Comparison of ENCODE assay signal across 18 cellular contexts in the genomic region with DNA sequence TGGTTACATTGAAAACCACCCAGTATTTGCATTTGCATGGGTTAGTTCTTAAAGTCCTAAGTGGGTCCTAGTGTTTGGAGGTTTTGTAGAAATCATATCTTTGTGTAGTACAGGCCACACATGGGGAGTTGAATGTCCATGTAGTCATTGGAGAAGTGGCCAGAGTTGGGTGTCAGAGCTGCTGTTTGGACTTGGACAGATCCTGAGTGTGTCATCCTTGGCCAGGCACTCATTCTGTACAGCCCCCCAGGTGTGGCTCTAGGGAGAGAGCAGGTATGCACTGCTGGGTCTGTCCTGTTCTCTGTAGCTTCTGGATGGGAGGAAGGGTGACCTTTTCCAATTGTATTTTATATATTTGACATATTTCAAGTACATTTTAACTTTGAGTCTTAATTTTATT.
DNase-seq lines count a peak whose midpoint lies in the region; ATAC-seq, FAIRE-seq and TF ChIP-seq lines count a peak whose summit lies in the region.
"Had no signal": no experiment of that assay in that cellular context is flagged by ENCODE, and none has a peak within 500 bp of the region (broad histone marks: within the 10 kb centered on the region; RNA-seq: fewer than 3 reads in every experiment).

No MANE protein-coding gene starts in this region.

- H3K4me1 ChIP-seq in HepG2 (ENCODE audit: insufficient read depth, low read length) (peaks cover 53% of the 10 kb centered on the region), thyroid gland (peaks cover 9 to 16% of the 10 kb centered on the region in 2 donors)

- intact Hi-C loops in HepG2 (cut with micrococcal nuclease; ENCODE audit: unreplicated experiment) (no loop called here), thyroid gland (cut with DNase I) (no loop called here)

- BruUV-seq in HepG2 (replicated peaks; lab: Mats Ljungman, UMichigan) = no TSS peak

- H3K27ac ChIP-seq in HepG2 (ENCODE audit: extremely low read length, insufficient read depth, low read length) (no peak overlapping the region), thyroid gland (no peak overlapping the region)
- H3K27ac ChIP-seq: BLaER1 treated with 17β-estradiol and CSF1 and Interleukin-3, amounts not matched to agents 10 nM and 100 nM had no signal

- H3K4me3 ChIP-seq in HepG2 (replicated peaks in 1 of 3; ENCODE audit: insufficient read depth in 1 of 3, low read depth in 2 of 3, low read length in 3 of 3) = no peak overlapping the region
- no peak overlapping the region for H3K4me3 ChIP-seq in thyroid gland (replicated peaks in 1 of 3)
- H3K4me3 ChIP-seq: BLaER1 treated with 17β-estradiol and CSF1 and Interleukin-3, amounts not matched to agents 10 nM and 100 nM; GM12878 had no signal

- H3K36me3 Mint-ChIP-seq in activated naive CD8-positive, alpha-beta T cell = peaks cover 6% of the 10 kb centered on the region
- H3K36me3 Mint-ChIP-seq in activated naive CD8-positive, alpha-beta T cell treated with anti-CD3 and anti-CD28 coated beads for 36 hours = peaks cover 10% of the 10 kb centered on the region
- H3K36me3 Mint-ChIP-seq in effector memory CD8-positive, alpha-beta T cell (ENCODE audit: insufficient read depth) = peaks cover 4% of the 10 kb centered on the region

- H3K9me3 ChIP-seq in HepG2 (ENCODE audit: low read length) (no peaks in the 10 kb centered on the region), thyroid gland (no peaks in the 10 kb centered on the region)

- no peak overlapping the region for H3K9ac ChIP-seq in HepG2 (ENCODE audit: insufficient read depth, low read depth, low read length)
- H3K9ac ChIP-seq: BLaER1 treated with 17β-estradiol and CSF1 and Interleukin-3, amounts not matched to agents 10 nM and 100 nM had no signal

- CTCF ChIA-PET in HepG2 (lab: Yijun Ruan, JAX; ENCODE audit: low intra/inter-chr PET ratio, low total read pairs) = no interaction called here

- peaks cover 28% of the 10 kb centered on the region for H3K79me2 ChIP-seq in HepG2 (ENCODE audit: insufficient read depth, low read length)

- in situ Hi-C loops in HepG2 (cut with HindIII; ENCODE audit: extremely low pct_ligation_motif_present, low pct_unique_long_range_greater_than_20kb) = no loop called here

- H3K36me3 ChIP-seq in HepG2 (replicated peaks in 1 of 2; ENCODE audit: control insufficient read depth in 1 of 2, insufficient read depth in 2 of 2, low read length in 2 of 2) = no peaks in the 10 kb centered on the region; a peak in 2 of 5 replicates
- no peaks in the 10 kb centered on the region for H3K36me3 ChIP-seq in thyroid gland

- POLR2A ChIA-PET in HepG2 (lab: Yijun Ruan, JAX) = no interaction called here

- H2AFZ ChIP-seq in HepG2 (ENCODE audit: low read length) = no peak overlapping the region

- H3K4me3 Mint-ChIP-seq in activated naive CD8-positive, alpha-beta T cell = no peak overlapping the region
- no peak overlapping the region for H3K4me3 Mint-ChIP-seq in activated naive CD8-positive, alpha-beta T cell treated with anti-CD3 and anti-CD28 coated beads for 36 hours
- no peak overlapping the region for H3K4me3 Mint-ChIP-seq in effector memory CD8-positive, alpha-beta T cell
- H3K4me3 Mint-ChIP-seq: CD4-positive, alpha-beta T cell; IgD-negative memory B cell had no signal

- no peak for ATAC-seq in effector memory CD8-positive, alpha-beta T cell (replicated peaks)
- ATAC-seq in HepG2 (peak; percentile 49; the same call in 2 of the 3 replicates), GM18867 (IDR thresholded peaks at IDR 0.05; ENCODE audit: unreplicated experiment) (no peak)
- ATAC-seq: GM12878, HCT116 had no signal

- H4K20me1 ChIP-seq in HepG2 (ENCODE audit: insufficient read depth, low read length) = no peaks in the 10 kb centered on the region

- no peak for FAIRE-seq in HepG2 (lab: Jason Lieb, UNC)
- FAIRE-seq: GM12878, GM18507 had no signal

- TF ChIP-seq POLR2A in HepG2 (IDR thresholded peaks at IDR 0.05; ENCODE audit: insufficient read depth in 1 of 2, low read depth in 2 of 2, low read length in 2 of 2) (no peak), thyroid gland (IDR thresholded peaks at IDR 0.05) (no peak)

- no peak overlapping the region for H3K4me2 ChIP-seq in HepG2 (ENCODE audit: low read depth, low read length)
- H3K4me2 ChIP-seq: BLaER1 treated with 17β-estradiol and CSF1 and Interleukin-3, amounts not matched to agents 10 nM and 100 nM had no signal

- TF ChIP-seq EP300 in HepG2 (IDR thresholded peaks at IDR 0.05; ENCODE audit: low read depth in 2 of 2, low read length in 2 of 2) (no peak), HepG2 (CRISPR knock-in tag; IDR thresholded peaks at IDR 0.05; ENCODE audit: borderline replicate concordance) (no peak)

- no peak for DNase-seq in activated naive CD8-positive, alpha-beta T cell treated with anti-CD3 and anti-CD28 coated beads for 36 hours
- no peak for DNase-seq in effector memory CD8-positive, alpha-beta T cell
- DNase-seq in HepG2 (ENCODE audit: low spot score) = no peak
- peak; percentile 20 to 29 for DNase-seq in thyroid gland
- no peak for DNase-seq in activated effector memory CD4-positive, alpha-beta T cell treated with anti-CD3 and anti-CD28 coated beads, Interleukin-2, amount 50 U/mL, for 16 hours
- DNase-seq in NCI-H2107 treated with DMSO at 0.1 percent for 48 hours (lab: John Stamatoyannopoulos, UW; ENCODE audit: unreplicated experiment) = no peak
- DNase-seq: 8988T; ACHN; CD4-positive, alpha-beta T cell; DMS79; GOT3 had no signal

- no peaks in the 10 kb centered on the region for H3K27me3 ChIP-seq in HepG2 (ENCODE audit: control insufficient read depth in 1 of 2, insufficient read depth in 2 of 2, low read length in 2 of 2)
- no peaks in the 10 kb centered on the region for H3K27me3 ChIP-seq in thyroid gland
- H3K27me3 ChIP-seq: BLaER1 treated with 17β-estradiol and CSF1 and Interleukin-3, amounts not matched to agents 10 nM and 100 nM had no signal

- H3K27me3 Mint-ChIP-seq in activated naive CD8-positive, alpha-beta T cell = no peaks in the 10 kb centered on the region
- H3K27me3 Mint-ChIP-seq in activated naive CD8-positive, alpha-beta T cell treated with anti-CD3 and anti-CD28 coated beads for 36 hours = no peaks in the 10 kb centered on the region
- H3K27me3 Mint-ChIP-seq in effector memory CD8-positive, alpha-beta T cell = no peaks in the 10 kb centered on the region
- H3K27me3 Mint-ChIP-seq: CD4-positive, alpha-beta T cell; IgD-negative memory B cell had no signal

- H3K27ac Mint-ChIP-seq in activated naive CD8-positive, alpha-beta T cell = peak overlapping the region; percentile 22
- H3K27ac Mint-ChIP-seq in activated naive CD8-positive, alpha-beta T cell treated with anti-CD3 and anti-CD28 coated beads for 36 hours = no peak overlapping the region
- H3K27ac Mint-ChIP-seq in effector memory CD8-positive, alpha-beta T cell = peak overlapping the region; percentile 45 to 56
- H3K27ac Mint-ChIP-seq: CD4-positive, alpha-beta T cell; IgD-negative memory B cell had no signal

- H3K4me1 Mint-ChIP-seq in activated naive CD8-positive, alpha-beta T cell (ENCODE audit: low read depth) = peaks cover 37% of the 10 kb centered on the region
- H3K4me1 Mint-ChIP-seq in activated naive CD8-positive, alpha-beta T cell treated with anti-CD3 and anti-CD28 coated beads for 36 hours = peaks cover 19% of the 10 kb centered on the region
- H3K4me1 Mint-ChIP-seq in effector memory CD8-positive, alpha-beta T cell (ENCODE audit: low read depth in 2 of 2) = peaks cover 52 to 65% of the 10 kb centered on the region in 2 donors

- TF ChIP-seq RAD21 in HepG2 (CRISPR knock-in tag; IDR thresholded peaks at IDR 0.05) = no peak

- TF ChIP-seq CTCF in HepG2 (CRISPR knock-in tag; IDR thresholded peaks at IDR 0.05) (no peak), thyroid gland (IDR thresholded peaks at IDR 0.05) (no peak)

- H3K9me3 Mint-ChIP-seq in activated naive CD8-positive, alpha-beta T cell (ENCODE audit: low read depth) = no peaks in the 10 kb centered on the region
- no peaks in the 10 kb centered on the region for H3K9me3 Mint-ChIP-seq in activated naive CD8-positive, alpha-beta T cell treated with anti-CD3 and anti-CD28 coated beads for 36 hours
- no peaks in the 10 kb centered on the region for H3K9me3 Mint-ChIP-seq in effector memory CD8-positive, alpha-beta T cell
- H3K9me3 Mint-ChIP-seq: CD4-positive, alpha-beta T cell; IgD-negative memory B cell had no signal

TF ChIP-seq in HepG2, 621 proteins besides CTCF, POLR2A, EP300 and RAD21:
- TF ChIP-seq BRCA1 (CRISPR knock-in tag; IDR thresholded peaks at IDR 0.05) = no peak
- no peak for TF ChIP-seq ZKSCAN1 (IDR thresholded peaks at IDR 0.05; ENCODE audit: low read length)
- TF ChIP-seq ZBTB7A (CRISPR knock-in tag; IDR thresholded peaks at IDR 0.05) = no peak
- TF ChIP-seq PTBP1 (IDR thresholded peaks at IDR 0.05; ENCODE audit: low read depth, low read length, poor library complexity, severe bottlenecking) = no peak
- TF ChIP-seq ZNF552 (CRISPR knock-in tag; IDR thresholded peaks at IDR 0.05; ENCODE audit: borderline replicate concordance) = no peak
- TF ChIP-seq ZNF432 (CRISPR knock-in tag; IDR thresholded peaks at IDR 0.05; ENCODE audit: borderline replicate concordance) = no peak
- no peak for TF ChIP-seq POLR2G (IDR thresholded peaks at IDR 0.05; ENCODE audit: low read depth, low read length)
- TF ChIP-seq SMAD9 (CRISPR knock-in tag; IDR thresholded peaks at IDR 0.05) = no peak
- TF ChIP-seq ZNF430 (CRISPR knock-in tag; IDR thresholded peaks at IDR 0.05) = no peak
TF ChIP-seq in HepG2: peak in this region for 0.

Comparison
In these comparisons a context has a peak if more than half of its experiments do, and no peak if none do; other contexts are left out.
1. DNase-seq: peak in thyroid gland (2 of 2); none in activated naive CD8-positive, alpha-beta T cell treated with anti-CD3 and anti-CD28 coated beads for 36 hours (single experiment), effector memory CD8-positive, alpha-beta T cell (0 of 3), HepG2 (single experiment), activated effector memory CD4-positive, alpha-beta T cell treated with anti-CD3 and anti-CD28 coated beads, Interleukin-2, amount 50 U/mL, for 16 hours (single experiment) and NCI-H2107 treated with DMSO at 0.1 percent for 48 hours (single experiment).